In genomic region chr3:115217678-115218451, GRCh38 we compare ENCODE assay signal across 8 cellular contexts.
DNase-seq lines count a peak whose midpoint lies in the region; ATAC-seq and TF ChIP-seq lines count a peak whose summit lies in the region.

No MANE protein-coding gene starts in this region.

- H3K4me3 Mint-ChIP-seq in CD8-positive, alpha-beta T cell: no peak overlapping the region

- H3K36me3 Mint-ChIP-seq in CD8-positive, alpha-beta T cell: no peaks in the 10 kb centered on the region

- WGBS in esophagus muscularis mucosa: 39% methylated on average over 7 of the region's 7 CpGs

- intact Hi-C loops in CD8-positive, alpha-beta T cell (cut with DNase I, micrococcal nuclease): loop anchor here (1.0 to 5.0 kb wide), 5 partner anchors 474 to 597 kb away; no protein-coding TSS in a partner anchor
- intact Hi-C loops in esophagus muscularis mucosa (cut with DNase I): loop anchor here (2.0 to 10.0 kb wide), 3 partner anchors 475 to 597 kb away; no protein-coding TSS in a partner anchor

- H3K4me1 ChIP-seq in CD8-positive, alpha-beta T cell (ENCODE audit: insufficient read depth, low read length): no peaks in the 10 kb centered on the region
- H3K4me1 ChIP-seq in esophagus muscularis mucosa: peaks cover 0 to 14% (median 12%) of the 10 kb centered on the region in 4 donors

- DNase-seq in CD8-positive, alpha-beta T cell: peak in 1 of 7 experiments; percentile 14
- DNase-seq in NCI-H1092 treated with DMSO at 0.1 percent for 48 hours (lab: John Stamatoyannopoulos, UW) (peak; percentile 73), SK-N-DZ (ENCODE audit: low spot score) (peak; percentile 69), esophagus muscularis mucosa (ENCODE audit: extremely low spot score) (no peak), myocyte (ENCODE audit: low read depth) (peak; percentile 60)
- DNase-seq in stimulated activated CD4-positive, alpha-beta T cell treated with anti-CD3 and anti-CD28 coated beads, Interleukin-4, amount 100 ng/mL, for 1 hour: no peak

- no peaks in the 10 kb centered on the region for H3K9me3 ChIP-seq in CD8-positive, alpha-beta T cell (ENCODE audit: low read length)
- no peaks in the 10 kb centered on the region for H3K9me3 ChIP-seq in esophagus muscularis mucosa

- no peak overlapping the region for H3K27ac ChIP-seq in CD8-positive, alpha-beta T cell (ENCODE audit: low read depth, low read length)
- H3K27ac ChIP-seq in esophagus muscularis mucosa (replicated peaks in 1 of 4): no peak overlapping the region

- peak; percentile 38 for TF ChIP-seq CTCF in CD8-positive, alpha-beta T cell (IDR thresholded peaks at IDR 0.05)
- TF ChIP-seq CTCF in esophagus muscularis mucosa (IDR thresholded peaks at IDR 0.05): peak; percentile 49 to 61 (median 51)

- no peaks in the 10 kb centered on the region for H3K36me3 ChIP-seq in CD8-positive, alpha-beta T cell (ENCODE audit: insufficient read depth, low read length)
- no peaks in the 10 kb centered on the region for H3K36me3 ChIP-seq in esophagus muscularis mucosa

- peaks cover 2% of the 10 kb centered on the region for H3K27me3 Mint-ChIP-seq in CD8-positive, alpha-beta T cell (ENCODE audit: low read depth)

- TF ChIP-seq POLR2A in esophagus muscularis mucosa (IDR thresholded peaks at IDR 0.05; ENCODE audit: low read depth): no peak

- CTCF ChIA-PET in CD8-positive, alpha-beta T cell (lab: Charles Lee): interaction anchor here (0.7 to 2.1 kb wide), 10 partner anchors 10 to 601 kb away, joined by 3 to 8 read pairs (median 4); no protein-coding TSS in a partner anchor

- no peaks in the 10 kb centered on the region for H3K4me1 Mint-ChIP-seq in CD8-positive, alpha-beta T cell (ENCODE audit: low read depth)

- H3K27ac Mint-ChIP-seq in CD8-positive, alpha-beta T cell: no peak overlapping the region

- H3K27me3 ChIP-seq in CD8-positive, alpha-beta T cell (ENCODE audit: insufficient read depth, low read length): no peaks in the 10 kb centered on the region
- no peaks in the 10 kb centered on the region for H3K27me3 ChIP-seq in esophagus muscularis mucosa

- no peak for TF ChIP-seq EP300 in esophagus muscularis mucosa (IDR thresholded peaks at IDR 0.05)

- no peak overlapping the region for H3K4me3 ChIP-seq in CD8-positive, alpha-beta T cell (ENCODE audit: low read depth, low read length)
- no peak overlapping the region for H3K4me3 ChIP-seq in esophagus muscularis mucosa

- POLR2A ChIA-PET in CD8-positive, alpha-beta T cell (lab: Charles Lee): no interaction called here

- no peaks in the 10 kb centered on the region for H3K9me3 Mint-ChIP-seq in CD8-positive, alpha-beta T cell

- ATAC-seq in CD8-positive, alpha-beta T cell: no peak
- ATAC-seq in GM19463 (IDR thresholded peaks at IDR 0.05; ENCODE audit: unreplicated experiment) (peak; percentile 45), GM19324 (IDR thresholded peaks at IDR 0.05; ENCODE audit: low FRiP score, unreplicated experiment) (no peak)

Comparison
In these comparisons a context has a peak if more than half of its experiments do, and no peak if none do; other contexts are left out.
1. DNase-seq: peak in NCI-H1092 treated with DMSO at 0.1 percent for 48 hours (single experiment), SK-N-DZ (single experiment) and myocyte (single experiment); none in esophagus muscularis mucosa (single experiment) and stimulated activated CD4-positive, alpha-beta T cell treated with anti-CD3 and anti-CD28 coated beads, Interleukin-4, amount 100 ng/mL, for 1 hour (single experiment).